7 cellular contexts compared by ENCODE assay signal in genomic region chr7:129446896-129447295, GRCh38. TPM values are rescaled to one million over a fixed set of nuclear protein-coding genes. Genes with fewer than 3 reads are reported as not detected.
"Had no signal": no experiment of that assay in that cellular context is flagged by ENCODE, and none has a peak within 500 bp of the region (broad histone marks: within the 10 kb centered on the region; RNA-seq: fewer than 3 reads in every experiment).

No MANE protein-coding gene starts in this region.

RNA-seq across cellular contexts. Expression of gene SMKR1, which starts 55.4 kb away (rescaled TPM):
- total RNA-seq: mucosa of descending colon, osteocyte, right atrium auricular region, sigmoid colon, stomach, thoracic aorta, transverse colon had no signal
